Comparison of ENCODE assay signal across 10 cellular contexts in genomic region chr5:142065273-142065672, GRCh38. TPM values are rescaled to one million over a fixed set of nuclear protein-coding genes. Genes with fewer than 3 reads are reported as not detected.
DNase-seq lines count a peak whose midpoint lies in the region; ATAC-seq and TF ChIP-seq lines count a peak whose summit lies in the region.
"Had no signal": no experiment of that assay in that cellular context is flagged by ENCODE, and none has a peak within 500 bp of the region (broad histone marks: within the 10 kb centered on the region; RNA-seq: fewer than 3 reads in every experiment).

No MANE protein-coding gene starts in this region.

- POLR2A ChIA-PET in activated CD4-positive, alpha-beta memory T cell treated with anti-CD3 and anti-CD28 coated beads for 36 hours (lab: Charles Lee): no interaction called here

- no peak; the same call in 2 of the 3 replicates for ATAC-seq in SK-N-SH treated with all-trans-retinoic acid at 6 μM for 48 hours
- no peak for ATAC-seq in GM21360 (IDR thresholded peaks at IDR 0.05; ENCODE audit: unreplicated experiment)

- H3K27ac Mint-ChIP-seq in activated CD4-positive, alpha-beta memory T cell treated with anti-CD3 and anti-CD28 coated beads for 36 hours: no peak overlapping the region
- H3K27ac Mint-ChIP-seq: activated CD4-positive, alpha-beta T cell treated with anti-CD3 and anti-CD28 coated beads, Interleukin-2, amount 10 ng/mL, durations not matched to agents 7 days and 5 days had no signal

- no peak overlapping the region for H3K4me3 Mint-ChIP-seq in activated CD4-positive, alpha-beta memory T cell treated with anti-CD3 and anti-CD28 coated beads for 36 hours
- H3K4me3 Mint-ChIP-seq: activated CD4-positive, alpha-beta T cell treated with anti-CD3 and anti-CD28 coated beads, Interleukin-2, amount 10 ng/mL, durations not matched to agents 7 days and 5 days had no signal

- no peaks in the 10 kb centered on the region for H3K27me3 Mint-ChIP-seq in activated CD4-positive, alpha-beta memory T cell treated with anti-CD3 and anti-CD28 coated beads for 36 hours
- H3K27me3 Mint-ChIP-seq: activated CD4-positive, alpha-beta T cell treated with anti-CD3 and anti-CD28 coated beads, Interleukin-2, amount 10 ng/mL, durations not matched to agents 7 days and 5 days had no signal

- DNase-seq in NCI-H1417 (lab: John Stamatoyannopoulos, UW): peak in 2 of 3 experiments; percentile 30 to 75
- no peak for DNase-seq in NCI-H1417 treated with DMSO at 0.1 percent for 48 hours (lab: John Stamatoyannopoulos, UW)
- DNase-seq in foreskin fibroblast: peak; percentile 17 to 44
- peak; percentile 77 for DNase-seq in superior temporal gyrus (ENCODE audit: extremely low spot score)
- no peak for DNase-seq in activated CD4-positive, alpha-beta memory T cell treated with anti-CD3 and anti-CD28 coated beads for 36 hours
- no peak for DNase-seq in 8988T
- DNase-seq: activated CD4-positive, alpha-beta T cell treated with anti-CD3 and anti-CD28 coated beads, Interleukin-2, amount 10 ng/mL, durations not matched to agents 7 days and 5 days had no signal

- no peaks in the 10 kb centered on the region for H3K36me3 Mint-ChIP-seq in activated CD4-positive, alpha-beta memory T cell treated with anti-CD3 and anti-CD28 coated beads for 36 hours

- no peak overlapping the region for H3K4me3 ChIP-seq in foreskin fibroblast (ENCODE audit: low read depth in 1 of 2, low read length in 2 of 2)
- H3K4me3 ChIP-seq: adrenal gland had no signal

- CTCF ChIA-PET in activated CD4-positive, alpha-beta memory T cell treated with anti-CD3 and anti-CD28 coated beads for 36 hours (lab: Charles Lee): no interaction called here

- H3K4me1 Mint-ChIP-seq in activated CD4-positive, alpha-beta memory T cell treated with anti-CD3 and anti-CD28 coated beads for 36 hours (ENCODE audit: low read depth): peaks cover 11% of the 10 kb centered on the region

- intact Hi-C loops in activated CD4-positive, alpha-beta memory T cell treated with anti-CD3 and anti-CD28 coated beads for 36 hours (cut with micrococcal nuclease): no loop called here

- TF ChIP-seq CTCF in foreskin fibroblast (IDR thresholded peaks at IDR 0.05; ENCODE audit: low read depth, low read length): no peak

- no peaks in the 10 kb centered on the region for H3K9me3 Mint-ChIP-seq in activated CD4-positive, alpha-beta memory T cell treated with anti-CD3 and anti-CD28 coated beads for 36 hours
- H3K9me3 Mint-ChIP-seq: activated CD4-positive, alpha-beta T cell treated with anti-CD3 and anti-CD28 coated beads, Interleukin-2, amount 10 ng/mL, durations not matched to agents 7 days and 5 days had no signal

TF ChIP-seq in SK-N-SH treated with all-trans-retinoic acid at 6 μM for 48 hours, 23 proteins besides CTCF, POLR2A, EP300 and RAD21:
- no peak for TF ChIP-seq PPARA (CRISPR knock-in tag; IDR thresholded peaks at IDR 0.05; ENCODE audit: borderline replicate concordance)
- peak; percentile 52; the same call in 1 of the 2 replicates for TF ChIP-seq PATZ1 (CRISPR knock-in tag; IDR thresholded peaks at IDR 0.05; ENCODE audit: borderline replicate concordance)

RNA-seq across cellular contexts. Expression of gene NDFIP1, which starts 43.3 kb away (rescaled TPM):
- total RNA-seq in activated CD4-positive, alpha-beta memory T cell treated with anti-CD3 and anti-CD28 coated beads for 36 hours: 10 to 100 TPM; 74.6 to 76.4 TPM

RNA-seq across cellular contexts. Expression of gene GNPDA1, which starts 52.4 kb away (rescaled TPM):
- total RNA-seq in activated CD4-positive, alpha-beta memory T cell treated with anti-CD3 and anti-CD28 coated beads for 36 hours: 10 to 100 TPM; 55.8 to 56.6 TPM

Comparison
In these comparisons a context has a peak if more than half of its experiments do, and no peak if none do; other contexts are left out.
1. DNase-seq: peak in NCI-H1417 (2 of 3), foreskin fibroblast (2 of 2) and superior temporal gyrus (single experiment); none in NCI-H1417 treated with DMSO at 0.1 percent for 48 hours (single experiment), activated CD4-positive, alpha-beta memory T cell treated with anti-CD3 and anti-CD28 coated beads for 36 hours (single experiment) and 8988T (single experiment).